ENCODE assay signal across 10 cellular contexts in genomic region chr3:195182470-195182795, GRCh38.
A peak's percentile ranks its signal among the peaks of the same experiment; 100 is the strongest.
DNase-seq lines count a peak whose midpoint lies in the region; ATAC-seq and TF ChIP-seq lines count a peak whose summit lies in the region.
"Had no signal": no experiment of that assay in that cellular context is flagged by ENCODE, and none has a peak within 500 bp of the region (broad histone marks: within the 10 kb centered on the region; RNA-seq: fewer than 3 reads in every experiment).

No MANE protein-coding gene starts in this region.

- no peak for TF ChIP-seq CTCF in vagina (IDR thresholded peaks at IDR 0.05)

- H3K36me3 ChIP-seq in vagina (no peaks in the 10 kb centered on the region), aorta (ENCODE audit: control insufficient read depth in 1 of 2, insufficient read depth in 2 of 2, low read length in 1 of 2) (no peaks in the 10 kb centered on the region)
- H3K36me3 ChIP-seq: cardiac muscle cell had no signal

- CTCF ChIA-PET in activated CD4-positive, alpha-beta memory T cell treated with anti-CD3 and anti-CD28 coated beads, Interleukin-2, amount 10 ng/mL, durations not matched to agents 7 days and 5 days (lab: Charles Lee), result interaction anchor here (1.1 kb wide), 1 partner anchor 89 kb away, joined by 3 read pairs; the partner anchor contains the start of gene XXYLT1

- H3K4me3 Mint-ChIP-seq in activated CD4-positive, alpha-beta memory T cell treated with anti-CD3 and anti-CD28 coated beads, Interleukin-2, amount 10 ng/mL, durations not matched to agents 7 days and 5 days, result peak overlapping the region; percentile 10

- H3K27me3 ChIP-seq in vagina (no peaks in the 10 kb centered on the region), aorta (ENCODE audit: control insufficient read depth in 1 of 2, insufficient read depth in 2 of 2, low read length in 1 of 2) (no peaks in the 10 kb centered on the region)
- H3K27me3 ChIP-seq: cardiac muscle cell had no signal

- H3K9me3 Mint-ChIP-seq in activated CD4-positive, alpha-beta memory T cell treated with anti-CD3 and anti-CD28 coated beads, Interleukin-2, amount 10 ng/mL, durations not matched to agents 7 days and 5 days, result no peaks in the 10 kb centered on the region

- peak overlapping the region; percentile 42 for H3K27ac ChIP-seq in vagina
- H3K27ac ChIP-seq in aorta (ENCODE audit: low read depth in 1 of 2, low read length in 2 of 2), result no peak overlapping the region
- H3K27ac ChIP-seq: cardiac muscle cell had no signal

- no peaks in the 10 kb centered on the region for H3K36me3 Mint-ChIP-seq in activated CD4-positive, alpha-beta memory T cell treated with anti-CD3 and anti-CD28 coated beads, Interleukin-2, amount 10 ng/mL, durations not matched to agents 7 days and 5 days (ENCODE audit: low read depth)

- no peak for ATAC-seq in aorta (ENCODE audit: low FRiP score)

- peak; percentile 7 for DNase-seq in stimulated activated naive CD4-positive, alpha-beta T cell treated with Interleukin-2 at 50 U/mL for 16 hours (lab: John Stamatoyannopoulos, UW)
- DNase-seq in stimulated activated naive CD4-positive, alpha-beta T cell (lab: John Stamatoyannopoulos, UW), result no peak
- DNase-seq in activated CD4-positive, alpha-beta memory T cell treated with anti-CD3 and anti-CD28 coated beads, Interleukin-2, amount 10 ng/mL, durations not matched to agents 7 days and 5 days, result no peak
- DNase-seq in iris pigment epithelial cell (ENCODE audit: low read depth) (peak; percentile 90), vagina (ENCODE audit: extremely low spot score in 2 of 2) (no peak), cortex of kidney (lab: John Stamatoyannopoulos, UW) (no peak), aorta (no peak)
- no peak for DNase-seq in activated CD4-positive, alpha-beta T cell treated with anti-CD3 and anti-CD28 coated beads for 1 hour
- DNase-seq: DND-41 had no signal

- H3K4me1 ChIP-seq in vagina (peaks cover 61% of the 10 kb centered on the region), aorta (ENCODE audit: control insufficient read depth in 1 of 2, insufficient read depth in 2 of 2, low read length in 2 of 2) (no peaks in the 10 kb centered on the region)

- no peak overlapping the region for H3K27ac Mint-ChIP-seq in activated CD4-positive, alpha-beta memory T cell treated with anti-CD3 and anti-CD28 coated beads, Interleukin-2, amount 10 ng/mL, durations not matched to agents 7 days and 5 days

- POLR2A ChIA-PET in activated CD4-positive, alpha-beta memory T cell treated with anti-CD3 and anti-CD28 coated beads, Interleukin-2, amount 10 ng/mL, durations not matched to agents 7 days and 5 days (lab: Charles Lee), result no interaction called here

- intact Hi-C loops in vagina (cut with DNase I), result no loop called here
- intact Hi-C loops in aorta (cut with DNase I), result no loop called here

- TF ChIP-seq POLR2A in vagina (IDR thresholded peaks at IDR 0.05), result no peak

- H3K9me3 ChIP-seq in vagina, result no peaks in the 10 kb centered on the region
- H3K9me3 ChIP-seq in aorta (ENCODE audit: control insufficient read depth, low read length), result no peaks in the 10 kb centered on the region

- peaks cover 48% of the 10 kb centered on the region for H3K4me1 Mint-ChIP-seq in activated CD4-positive, alpha-beta memory T cell treated with anti-CD3 and anti-CD28 coated beads, Interleukin-2, amount 10 ng/mL, durations not matched to agents 7 days and 5 days

- H3K4me3 ChIP-seq in vagina, result no peak overlapping the region
- no peak overlapping the region for H3K4me3 ChIP-seq in aorta (ENCODE audit: low read length in 2 of 2)
- H3K4me3 ChIP-seq: cardiac muscle cell had no signal

- H3K27me3 Mint-ChIP-seq in activated CD4-positive, alpha-beta memory T cell treated with anti-CD3 and anti-CD28 coated beads, Interleukin-2, amount 10 ng/mL, durations not matched to agents 7 days and 5 days, result no peaks in the 10 kb centered on the region

- 55 to 76% methylated on average over 5 of the region's 5 CpGs for WGBS in aorta, 2 donors

Comparison
In these comparisons a context has a peak if more than half of its experiments do, and no peak if none do; other contexts are left out.
1. DNase-seq: peak in stimulated activated naive CD4-positive, alpha-beta T cell treated with Interleukin-2 at 50 U/mL for 16 hours (single experiment) and iris pigment epithelial cell (single experiment); none in stimulated activated naive CD4-positive, alpha-beta T cell (0 of 6), activated CD4-positive, alpha-beta memory T cell treated with anti-CD3 and anti-CD28 coated beads, Interleukin-2, amount 10 ng/mL, durations not matched to agents 7 days and 5 days (single experiment), vagina (0 of 2), cortex of kidney (single experiment), aorta (0 of 2) and activated CD4-positive, alpha-beta T cell treated with anti-CD3 and anti-CD28 coated beads for 1 hour (single experiment).